In genomic region chr14:65551019-65551643, GRCh38 we compare ENCODE assay signal across 19 cellular contexts.
"Had no signal": no experiment of that assay in that cellular context is flagged by ENCODE, and none has a peak within 500 bp of the region (broad histone marks: within the 10 kb centered on the region; RNA-seq: fewer than 3 reads in every experiment).

No MANE protein-coding gene starts in this region.

- DNase-seq: activated CD4-positive, alpha-beta T cell treated with anti-CD3 and anti-CD28 coated beads, Interleukin-2, amount 10 ng/mL, durations not matched to agents 24 days and 14 days; activated CD8-positive, alpha-beta memory T cell treated with anti-CD3 and anti-CD28 coated beads, Interleukin-2, amount 10 ng/mL, durations not matched to agents 7 days and 5 days; effector CD4-positive, alpha-beta T cell; heart left ventricle; islet precursor cell; mammary epithelial cell; naive thymus-derived CD4-positive, alpha-beta T cell; psoas muscle; right lobe of liver; substantia nigra; SW 1271; transverse colon had no signal

- H3K27me3 Mint-ChIP-seq: activated CD4-positive, alpha-beta T cell treated with anti-CD3 and anti-CD28 coated beads, Interleukin-2, amount 10 ng/mL, durations not matched to agents 24 days and 14 days; activated CD8-positive, alpha-beta memory T cell treated with anti-CD3 and anti-CD28 coated beads, Interleukin-2, amount 10 ng/mL, durations not matched to agents 7 days and 5 days; naive thymus-derived CD4-positive, alpha-beta T cell had no signal

- ATAC-seq: activated CD8-positive, alpha-beta memory T cell treated with anti-CD3 and anti-CD28 coated beads, Interleukin-2, amount 10 ng/mL, durations not matched to agents 7 days and 5 days; heart left ventricle; left lobe of liver; naive thymus-derived CD4-positive, alpha-beta T cell; psoas muscle; right lobe of liver; stimulated activated effector memory CD8-positive, alpha-beta T cell treated with anti-CD3 and anti-CD28 coated beads, Interleukin-12 subunit alpha, Interleukin-12 subunit beta, amount 100 ng/mL, for 72 hours had no signal

- H3K27me3 ChIP-seq: heart left ventricle, right lobe of liver, transverse colon had no signal

- H3K36me3 ChIP-seq: heart left ventricle, right lobe of liver, transverse colon had no signal

- H3K27ac ChIP-seq: coronary artery, heart left ventricle, psoas muscle, right lobe of liver, transverse colon, VCaP had no signal

- H3K4me1 ChIP-seq: heart left ventricle, psoas muscle, right lobe of liver had no signal

- H3K9me3 Mint-ChIP-seq: activated CD4-positive, alpha-beta T cell treated with anti-CD3 and anti-CD28 coated beads, Interleukin-2, amount 10 ng/mL, durations not matched to agents 24 days and 14 days; activated T-helper 2 cell treated with anti-CD3 and anti-CD28 coated beads, Interferon-gamma antibody, Interleukin-2, Interleukin-4, amounts not matched to agents 10 μg/mL and 5 μg/mL and 100 μg/mL, durations not matched to agents 14 hours and 24 hours and 36 hours; naive thymus-derived CD4-positive, alpha-beta T cell; stimulated activated effector memory CD8-positive, alpha-beta T cell treated with anti-CD3 and anti-CD28 coated beads, Interleukin-12 subunit alpha, Interleukin-12 subunit beta, amount 100 ng/mL, for 72 hours had no signal

- H3K27ac Mint-ChIP-seq: activated CD4-positive, alpha-beta T cell treated with anti-CD3 and anti-CD28 coated beads, Interleukin-2, amount 10 ng/mL, durations not matched to agents 24 days and 14 days; activated CD8-positive, alpha-beta memory T cell treated with anti-CD3 and anti-CD28 coated beads, Interleukin-2, amount 10 ng/mL, durations not matched to agents 7 days and 5 days; activated T-helper 2 cell treated with anti-CD3 and anti-CD28 coated beads, Interferon-gamma antibody, Interleukin-2, Interleukin-4, amounts not matched to agents 10 μg/mL and 5 μg/mL and 100 μg/mL, durations not matched to agents 14 hours and 24 hours and 36 hours; naive thymus-derived CD4-positive, alpha-beta T cell; stimulated activated effector memory CD8-positive, alpha-beta T cell treated with anti-CD3 and anti-CD28 coated beads, Interleukin-12 subunit alpha, Interleukin-12 subunit beta, amount 100 ng/mL, for 72 hours had no signal

- H3K4me3 Mint-ChIP-seq: activated CD4-positive, alpha-beta T cell treated with anti-CD3 and anti-CD28 coated beads, Interleukin-2, amount 10 ng/mL, durations not matched to agents 24 days and 14 days; activated CD8-positive, alpha-beta memory T cell treated with anti-CD3 and anti-CD28 coated beads, Interleukin-2, amount 10 ng/mL, durations not matched to agents 7 days and 5 days; stimulated activated effector memory CD8-positive, alpha-beta T cell treated with anti-CD3 and anti-CD28 coated beads, Interleukin-12 subunit alpha, Interleukin-12 subunit beta, amount 100 ng/mL, for 72 hours had no signal

- H3K9me3 ChIP-seq: right lobe of liver, transverse colon had no signal

- FAIRE-seq: endothelial cell of umbilical vein, frontal cortex had no signal

- H3K4me3 ChIP-seq: coronary artery, heart left ventricle, psoas muscle, right lobe of liver, transverse colon had no signal
